Comparison of ENCODE assay signal across 24 cellular contexts in genomic region chr1:75986478-75986877, GRCh38. TPM values are rescaled to one million over a fixed set of nuclear protein-coding genes. Genes with fewer than 3 reads are reported as not detected.
DNase-seq lines count a peak whose midpoint lies in the region; ATAC-seq, FAIRE-seq and TF ChIP-seq lines count a peak whose summit lies in the region.
"Had no signal": no experiment of that assay in that cellular context is flagged by ENCODE, and none has a peak within 500 bp of the region (broad histone marks: within the 10 kb centered on the region; RNA-seq: fewer than 3 reads in every experiment).

No MANE protein-coding gene starts in this region.

- FAIRE-seq in GM19239 (lab: Jason Lieb, UNC) = peak; percentile 31
- FAIRE-seq: D721Med, GM12878, H54 had no signal

- TF ChIP-seq POLR2A in adrenal gland (IDR thresholded peaks at IDR 0.05) = no peak

- no peaks in the 10 kb centered on the region for H3K27me3 ChIP-seq in adrenal gland
- H3K27me3 ChIP-seq: BE2C; BLaER1 treated with 17β-estradiol and CSF1 and Interleukin-3, amounts not matched to agents 10 nM and 100 nM had no signal

- ATAC-seq in SK-N-SH treated with all-trans-retinoic acid at 6 μM for 48 hours = peak; percentile 66; the same call in 2 of the 3 replicates

- no peaks in the 10 kb centered on the region for H3K9me3 ChIP-seq in adrenal gland (replicated peaks in 1 of 3)
- H3K9me3 ChIP-seq: BE2C; BLaER1 treated with 17β-estradiol and CSF1 and Interleukin-3, amounts not matched to agents 10 nM and 100 nM; HAP-1 had no signal

- no peak for DNase-seq in GM19239 (ENCODE audit: insufficient read length, low spot score)
- peak; percentile 26 for DNase-seq in fibroblast of mammary gland (ENCODE audit: low read depth)
- no peak for DNase-seq in NCI-H2171 (lab: John Stamatoyannopoulos, UW)
- no peak for DNase-seq in adrenal gland
- no peak for DNase-seq in posterior cingulate gyrus
- DNase-seq in activated CD4-positive, alpha-beta T cell treated with anti-CD3 and anti-CD28 coated beads for 1 hour = no peak
- DNase-seq: ACHN; AML-193; BE2C; CD4-positive, alpha-beta T cell; CD8-positive, alpha-beta memory T cell; DMS 273 treated with DMSO at 0.1 percent for 48 hours; DMS79; GDM1; GOT3 had no signal

- H3K4me1 ChIP-seq in adrenal gland (replicated peaks in 1 of 2) = no peaks in the 10 kb centered on the region
- H3K4me1 ChIP-seq: BE2C, HAP-1 had no signal

- no peak overlapping the region for H3K4me3 ChIP-seq in fibroblast of mammary gland (ENCODE audit: control insufficient read depth, low read depth, low read length)
- no peak overlapping the region for H3K4me3 ChIP-seq in adrenal gland
- H3K4me3 ChIP-seq: BLaER1 treated with 17β-estradiol and CSF1 and Interleukin-3, amounts not matched to agents 10 nM and 100 nM; GM12878; HAP-1 had no signal

- TF ChIP-seq CTCF in fibroblast of mammary gland (conservative IDR thresholded peaks at IDR 0.05; ENCODE audit: control insufficient read depth, insufficient read depth, low read depth, low read length) = no peak
- no peak for TF ChIP-seq CTCF in adrenal gland (IDR thresholded peaks at IDR 0.05)

- no peak overlapping the region for H3K27ac ChIP-seq in adrenal gland
- H3K27ac ChIP-seq: BLaER1 treated with 17β-estradiol and CSF1 and Interleukin-3, amounts not matched to agents 10 nM and 100 nM had no signal

- intact Hi-C loops in adrenal gland (cut with DNase I) = no loop called here
- intact Hi-C loops in posterior cingulate gyrus (cut with DNase I) = no loop called here

- no peaks in the 10 kb centered on the region for H3K36me3 ChIP-seq in adrenal gland (replicated peaks in 1 of 2)
- H3K36me3 ChIP-seq: BE2C; BLaER1 treated with 17β-estradiol and CSF1 and Interleukin-3, amounts not matched to agents 10 nM and 100 nM; HAP-1 had no signal

TF ChIP-seq in SK-N-SH treated with all-trans-retinoic acid at 6 μM for 48 hours, 23 proteins besides CTCF, POLR2A, EP300 and RAD21:
- no peak for TF ChIP-seq RARB (CRISPR knock-in tag; IDR thresholded peaks at IDR 0.05)
- no peak for TF ChIP-seq ZNF565 (CRISPR knock-in tag; conservative IDR thresholded peaks at IDR 0.05; ENCODE audit: low read depth)
- no peak for TF ChIP-seq ZFP3 (CRISPR knock-in tag; IDR thresholded peaks at IDR 0.05)
- TF ChIP-seq ISL1 (CRISPR knock-in tag; IDR thresholded peaks at IDR 0.05) = no peak
- no peak for TF ChIP-seq ZFP30 (CRISPR knock-in tag; IDR thresholded peaks at IDR 0.05)
- TF ChIP-seq PPARA (CRISPR knock-in tag; IDR thresholded peaks at IDR 0.05; ENCODE audit: borderline replicate concordance) = no peak
- TF ChIP-seq BACH2 (CRISPR knock-in tag; IDR thresholded peaks at IDR 0.05; ENCODE audit: borderline replicate concordance) = no peak
- no peak for TF ChIP-seq SNAI2 (CRISPR knock-in tag; IDR thresholded peaks at IDR 0.05)
- no peak for TF ChIP-seq ESRRG (CRISPR knock-in tag; IDR thresholded peaks at IDR 0.05)
- TF ChIP-seq CSDC2 (CRISPR knock-in tag; IDR thresholded peaks at IDR 0.05) = no peak
- no peak for TF ChIP-seq TSHZ2 (CRISPR knock-in tag; IDR thresholded peaks at IDR 0.05)
TF ChIP-seq in SK-N-SH treated with all-trans-retinoic acid at 6 μM for 48 hours: peak in this region for 0.

RNA-seq across cellular contexts. Expression of gene ASB17, which starts 54.3 kb away (rescaled TPM):
- total RNA-seq in adrenal gland = not detected
- not detected for polyA plus RNA-seq in adrenal gland
- total RNA-seq: A172; CD4-positive, alpha-beta T cell; CD8-positive, alpha-beta memory T cell; GM12878; HFFc6 had no signal
- polyA plus RNA-seq: CD14-positive monocyte; CD8-positive, alpha-beta memory T cell had no signal
